ENCODE assay signal across 26 cellular contexts in the genomic region with DNA sequence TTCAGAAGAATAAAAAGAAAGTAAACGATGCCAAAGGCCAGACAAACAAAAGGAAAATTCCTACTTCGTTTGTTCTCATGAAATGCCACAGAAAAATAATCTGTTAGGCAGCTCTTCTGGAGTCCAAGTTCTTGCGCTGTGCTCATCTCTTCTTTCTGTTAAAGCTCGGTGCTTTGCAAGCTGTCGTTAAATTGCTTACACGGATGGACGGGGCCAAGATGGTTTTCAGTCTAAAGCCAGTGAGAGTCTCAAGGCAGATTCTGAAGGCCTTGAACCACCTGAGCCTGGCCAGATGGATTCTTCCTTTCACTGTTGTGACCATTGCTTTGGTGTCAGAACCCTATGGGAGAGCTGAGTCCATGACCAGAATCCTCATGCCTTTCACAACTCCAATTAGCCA.
A peak's percentile ranks its signal among the peaks of the same experiment; 100 is the strongest.
DNase-seq lines count a peak whose midpoint lies in the region; ATAC-seq, FAIRE-seq and TF ChIP-seq lines count a peak whose summit lies in the region.
"Had no signal": no experiment of that assay in that cellular context is flagged by ENCODE, and none has a peak within 500 bp of the region (broad histone marks: within the 10 kb centered on the region; RNA-seq: fewer than 3 reads in every experiment).

No MANE protein-coding gene starts in this region.

- H3K4me1 ChIP-seq in heart left ventricle (peaks cover 0 to 49% (median 29%) of the 10 kb centered on the region in 12 donors), right atrium auricular region (peaks cover 0 to 35% of the 10 kb centered on the region in 2 donors), mesenchymal stem cell (ENCODE audit: control insufficient read depth, insufficient read depth, low read depth, low read length) (peaks cover 9% of the 10 kb centered on the region), skeletal muscle satellite cell (ENCODE audit: control insufficient read depth, insufficient read depth, low read length) (peaks cover 47% of the 10 kb centered on the region)

- H3K27me3 ChIP-seq in heart left ventricle (no peaks in the 10 kb centered on the region), right atrium auricular region (no peaks in the 10 kb centered on the region), mesenchymal stem cell (ENCODE audit: control insufficient read depth in 1 of 2, insufficient read depth in 1 of 2, low read length in 2 of 2) (no peaks in the 10 kb centered on the region), skeletal muscle satellite cell (ENCODE audit: control insufficient read depth, insufficient read depth, low read length) (no peaks in the 10 kb centered on the region)
- H3K27me3 ChIP-seq: tibial nerve had no signal

- H3K4me2 ChIP-seq in mesenchymal stem cell (ENCODE audit: low read length, poor library complexity, severe bottlenecking) (no peak overlapping the region), skeletal muscle satellite cell (ENCODE audit: low read length) (peak overlapping the region; percentile 24)

- peak overlapping the region; percentile 19 for H2BK120ac ChIP-seq in mesenchymal stem cell (ENCODE audit: low read depth, low read length)

- intact Hi-C loops in heart left ventricle (cut with DNase I), result loop anchor here in 5 of 10 donors (5.0 to 10.0 kb wide), 4 partner anchors 155 to 293 kb away; a partner anchor contains a TSS

- WGBS in heart left ventricle, 4 donors, result 69 to 84% (median 77%) methylated on average over 7 of the region's 7 CpGs
- 96% methylated on average over 7 of the region's 7 CpGs for WGBS in mesenchymal stem cell

- peak overlapping the region; percentile 12 for H2AK5ac ChIP-seq in mesenchymal stem cell (ENCODE audit: low read length, severe bottlenecking)

- ATAC-seq in heart left ventricle (no peak), GM18520 (IDR thresholded peaks at IDR 0.05; ENCODE audit: unreplicated experiment) (no peak)
- ATAC-seq: HCT116 had no signal

- TF ChIP-seq CTCF in heart left ventricle (IDR thresholded peaks at IDR 0.05) (no peak), right atrium auricular region (IDR thresholded peaks at IDR 0.05) (no peak), NB4 (IDR thresholded peaks at IDR 0.05; ENCODE audit: low read depth, low read length) (no peak)

- H3K4me3 ChIP-seq in heart left ventricle, result no peak overlapping the region
- no peak overlapping the region for H3K4me3 ChIP-seq in right atrium auricular region
- peak overlapping the region; percentile 52 for H3K4me3 ChIP-seq in NB4 (ENCODE audit: low read depth, low read length)
- no peak overlapping the region for H3K4me3 ChIP-seq in mesenchymal stem cell (ENCODE audit: insufficient read depth in 1 of 2, low read depth in 1 of 2, low read length in 2 of 2)
- H3K4me3 ChIP-seq in skeletal muscle satellite cell (ENCODE audit: low read length), result peak overlapping the region; percentile 1
- H3K4me3 ChIP-seq: skin epidermis, tibial nerve had no signal

- TF ChIP-seq POLR2A in heart left ventricle (IDR thresholded peaks at IDR 0.05) (no peak), NB4 (IDR thresholded peaks at IDR 0.05; ENCODE audit: extremely low read depth, insufficient read length) (no peak)

- H3K23ac ChIP-seq in mesenchymal stem cell (ENCODE audit: low read length in 2 of 2), result no peak overlapping the region

- H3K14ac ChIP-seq in mesenchymal stem cell (ENCODE audit: low read length in 2 of 2), result no peak overlapping the region

- H3K18ac ChIP-seq in mesenchymal stem cell (ENCODE audit: low read depth in 1 of 2, low read length in 2 of 2), result peak overlapping the region; percentile 52 to 84

- no peaks in the 10 kb centered on the region for H3K79me1 ChIP-seq in mesenchymal stem cell (replicated peaks; ENCODE audit: low read length, poor library complexity, severe bottlenecking)

- H4K91ac ChIP-seq in mesenchymal stem cell (ENCODE audit: low read length), result peak overlapping the region; percentile 64

- no peak for DNase-seq in heart left ventricle
- DNase-seq in right atrium auricular region (ENCODE audit: low spot score), result no peak
- no peak for DNase-seq in NB4 (ENCODE audit: low read depth)
- DNase-seq in mesenchymal stem cell, result no peak
- no peak for DNase-seq in GM19239 (ENCODE audit: insufficient read length, low spot score)
- no peak for DNase-seq in LoVo (ENCODE audit: low spot score)
- DNase-seq: activated CD4-positive, alpha-beta T cell treated with anti-CD3 and anti-CD28 coated beads for 48 hours; activated CD8-positive, alpha-beta memory T cell treated with anti-CD3 and anti-CD28 coated beads for 24 hours; activated gamma-delta T cell; activated naive CD8-positive, alpha-beta T cell treated with anti-CD3 and anti-CD28 coated beads, Interleukin-2, amount 10 ng/mL, durations not matched to agents 7 days and 5 days; activated T-cell treated with anti-CD3 and anti-CD28 coated beads, Interleukin-2, amount 50 U/mL, for 1 hour; COR-L47; DMS79; GF-D8; KBM-7; MM.1S; NCI-H1417 treated with DMSO at 0.1 percent for 48 hours; NCI-H2081; NCI-H345; NCI-H748 treated with DMSO at 0.1 percent for 48 hours had no signal

- no peak overlapping the region for H2BK15ac ChIP-seq in mesenchymal stem cell (ENCODE audit: low read depth, poor library complexity, severe bottlenecking)

- peak overlapping the region; percentile 67 for H4K8ac ChIP-seq in mesenchymal stem cell (ENCODE audit: low read length)

- FAIRE-seq in GM19239 (lab: Jason Lieb, UNC), result no peak
- FAIRE-seq: A204.1 had no signal

- H3K4ac ChIP-seq in mesenchymal stem cell (ENCODE audit: low read depth in 1 of 2, low read length in 2 of 2), result peak overlapping the region; percentile 2 to 19

- H3K36me3 ChIP-seq in heart left ventricle (no peaks in the 10 kb centered on the region), right atrium auricular region (no peaks in the 10 kb centered on the region), mesenchymal stem cell (ENCODE audit: control insufficient read depth in 1 of 2, insufficient read depth in 2 of 2, low read depth in 1 of 2, low read length in 2 of 2) (no peaks in the 10 kb centered on the region), skeletal muscle satellite cell (ENCODE audit: insufficient read depth, low read length) (no peaks in the 10 kb centered on the region)
- H3K36me3 ChIP-seq: tibial nerve had no signal

- H2AFZ ChIP-seq in mesenchymal stem cell (ENCODE audit: low read depth, low read length), result no peak overlapping the region

- H2BK5ac ChIP-seq in mesenchymal stem cell (ENCODE audit: low read depth, low read length, poor library complexity, severe bottlenecking), result no peak overlapping the region

- peak overlapping the region in 10 of 12 donors; percentile 9 to 86 (median 66) for H3K27ac ChIP-seq in heart left ventricle
- peak overlapping the region in 1 of 2 donors; percentile 69 for H3K27ac ChIP-seq in right atrium auricular region
- no peak overlapping the region for H3K27ac ChIP-seq in mesenchymal stem cell (ENCODE audit: low read length, poor library complexity, severe bottlenecking)
- H3K27ac ChIP-seq: tibial nerve had no signal

- H2BK12ac ChIP-seq in mesenchymal stem cell (ENCODE audit: low read length in 2 of 2), result peak overlapping the region; percentile 33 to 90

- H3K9ac ChIP-seq in mesenchymal stem cell (ENCODE audit: low read length), result no peak overlapping the region
- H3K9ac ChIP-seq in skeletal muscle satellite cell (ENCODE audit: low read depth, low read length), result peak overlapping the region; percentile 43

- no peaks in the 10 kb centered on the region for H3K9me3 ChIP-seq in heart left ventricle
- no peaks in the 10 kb centered on the region for H3K9me3 ChIP-seq in right atrium auricular region
- no peaks in the 10 kb centered on the region for H3K9me3 ChIP-seq in mesenchymal stem cell (ENCODE audit: control insufficient read depth, low read length)
- no peaks in the 10 kb centered on the region for H3K9me3 ChIP-seq in skeletal muscle satellite cell (replicated peaks; ENCODE audit: low read length)
- H3K9me3 ChIP-seq: tibial nerve had no signal

Comparison
In these comparisons a context has a peak if more than half of its experiments do, and no peak if none do; other contexts are left out.
1. H3K4me3 ChIP-seq: peak in NB4 (single experiment) and skeletal muscle satellite cell (single experiment); none in heart left ventricle (0 of 12), right atrium auricular region (0 of 2) and mesenchymal stem cell (0 of 2).